ENCODE assay signal across 1 cellular context in genomic region chr16:14303182-14303618, GRCh38.
TF ChIP-seq lines count a peak whose summit lies in the region.

No MANE protein-coding gene starts in this region.

TF ChIP-seq in K562, 482 proteins besides CTCF, POLR2A, EP300 and RAD21 (continued from another document):
- TF ChIP-seq ZBTB40 (IDR thresholded peaks at IDR 0.05) (peak; percentile 66), ZBTB40 (CRISPR knock-in tag; IDR thresholded peaks at IDR 0.05) (no peak), SIN3A (IDR thresholded peaks at IDR 0.05; ENCODE audit: borderline replicate concordance in 2 of 2, control insufficient read depth in 1 of 2, low read depth in 2 of 2, low read length in 2 of 2) (0 out of 4 replicates have a peak, but pooled peaks of 1 of the 2 experiments have one; percentile 11), KDM5B (IDR thresholded peaks at IDR 0.05; ENCODE audit: insufficient replicate concordance, low read depth, low read length) (peak; percentile 23), PTTG1 (tag; IDR thresholded peaks at IDR 0.05; ENCODE audit: low read depth) (no peak)
